ENCODE assay signal across 9 cellular contexts in genomic region chr20:33024263-33024601, GRCh38. TPM values are rescaled to one million over a fixed set of nuclear protein-coding genes. Genes with fewer than 3 reads are reported as not detected.
"Had no signal": no experiment of that assay in that cellular context is flagged by ENCODE, and none has a peak within 500 bp of the region (broad histone marks: within the 10 kb centered on the region; RNA-seq: fewer than 3 reads in every experiment).

No MANE protein-coding gene starts in this region.

- DNase-seq: GDM1, GF-D8 had no signal

- FAIRE-seq: G401.6, GM12878, GM12891, GM12892, GM18507, GM19239 had no signal

- H3K4me3 ChIP-seq: GM12878 had no signal

- ATAC-seq: GM12878 had no signal

RNA-seq across cellular contexts. Expression of gene BPIFB6, which starts 7.2 kb away (rescaled TPM):
- total RNA-seq: G401, GM12878 had no signal
- polyA plus RNA-seq: GM12878 had no signal

RNA-seq across cellular contexts. Expression of gene BPIFB2, which starts 16.7 kb away (rescaled TPM):
- total RNA-seq: G401, GM12878 had no signal
- polyA plus RNA-seq: GM12878 had no signal

RNA-seq across cellular contexts. Expression of gene SUN5, which starts 20.0 kb away (rescaled TPM):
- total RNA-seq: G401, GM12878 had no signal
- polyA plus RNA-seq: GM12878 had no signal

RNA-seq across cellular contexts. Expression of gene BPIFB3, which starts 29.5 kb away (rescaled TPM):
- total RNA-seq: G401, GM12878 had no signal
- polyA plus RNA-seq: GM12878 had no signal

RNA-seq across cellular contexts. Expression of gene BPIFB4, which starts 55.2 kb away (rescaled TPM):
- total RNA-seq: G401, GM12878 had no signal
